In genomic region chr3:51502562-51502910, GRCh38 we compare ENCODE assay signal across 1 cellular context.
TF ChIP-seq lines count a peak whose summit lies in the region.

No MANE protein-coding gene starts in this region.

TF ChIP-seq in HepG2, 621 proteins besides CTCF, POLR2A, EP300 and RAD21:
- TF ChIP-seq ZBTB44 (CRISPR knock-in tag; IDR thresholded peaks at IDR 0.05) (no peak), ZNF205 (CRISPR knock-in tag; IDR thresholded peaks at IDR 0.05) (no peak), ZFP36 (IDR thresholded peaks at IDR 0.05; ENCODE audit: borderline replicate concordance, low read depth, low read length, partially characterized antibody) (no peak), E2F5 (CRISPR knock-in tag; conservative IDR thresholded peaks at IDR 0.05) (no peak), CEBPB (IDR thresholded peaks at IDR 0.05; ENCODE audit: borderline replicate concordance, low read depth, low read length) (no peak), DMAP1 (CRISPR knock-in tag; IDR thresholded peaks at IDR 0.05) (no peak), RFX1 (IDR thresholded peaks at IDR 0.05) (no peak), ZNF383 (CRISPR knock-in tag; IDR thresholded peaks at IDR 0.05; ENCODE audit: borderline replicate concordance) (no peak), GABPA (IDR thresholded peaks at IDR 0.05; ENCODE audit: low read depth, low read length) (no peak), GABPA (CRISPR knock-in tag; IDR thresholded peaks at IDR 0.05; ENCODE audit: low read depth) (no peak), TCF7 (IDR thresholded peaks at IDR 0.05; ENCODE audit: low read depth) (no peak), NR3C1 (CRISPR knock-in tag; IDR thresholded peaks at IDR 0.05) (no peak), ZNF251 (CRISPR knock-in tag; IDR thresholded peaks at IDR 0.05) (no peak), SMARCE1 (IDR thresholded peaks at IDR 0.05; ENCODE audit: borderline replicate concordance) (no peak), POLR2AphosphoS5 (IDR thresholded peaks at IDR 0.05; ENCODE audit: low read depth, low read length) (no peak), ZNF644 (CRISPR knock-in tag; IDR thresholded peaks at IDR 0.05; ENCODE audit: low read depth) (no peak)
- TF ChIP-seq, protein P1, sequence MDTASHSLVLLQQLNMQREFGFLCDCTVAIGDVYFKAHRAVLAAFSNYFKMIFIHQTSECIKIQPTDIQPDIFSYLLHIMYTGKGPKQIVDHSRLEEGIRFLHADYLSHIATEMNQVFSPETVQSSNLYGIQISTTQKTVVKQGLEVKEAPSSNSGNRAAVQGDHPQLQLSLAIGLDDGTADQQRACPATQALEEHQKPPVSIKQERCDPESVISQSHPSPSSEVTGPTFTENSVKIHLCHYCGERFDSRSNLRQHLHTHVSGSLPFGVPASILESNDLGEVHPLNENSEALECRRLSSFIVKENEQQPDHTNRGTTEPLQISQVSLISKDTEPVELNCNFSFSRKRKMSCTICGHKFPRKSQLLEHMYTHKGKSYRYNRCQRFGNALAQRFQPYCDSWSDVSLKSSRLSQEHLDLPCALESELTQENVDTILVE (CRISPR knock-in tag; IDR thresholded peaks at IDR 0.05), result no peak
- TF ChIP-seq, protein P2, sequence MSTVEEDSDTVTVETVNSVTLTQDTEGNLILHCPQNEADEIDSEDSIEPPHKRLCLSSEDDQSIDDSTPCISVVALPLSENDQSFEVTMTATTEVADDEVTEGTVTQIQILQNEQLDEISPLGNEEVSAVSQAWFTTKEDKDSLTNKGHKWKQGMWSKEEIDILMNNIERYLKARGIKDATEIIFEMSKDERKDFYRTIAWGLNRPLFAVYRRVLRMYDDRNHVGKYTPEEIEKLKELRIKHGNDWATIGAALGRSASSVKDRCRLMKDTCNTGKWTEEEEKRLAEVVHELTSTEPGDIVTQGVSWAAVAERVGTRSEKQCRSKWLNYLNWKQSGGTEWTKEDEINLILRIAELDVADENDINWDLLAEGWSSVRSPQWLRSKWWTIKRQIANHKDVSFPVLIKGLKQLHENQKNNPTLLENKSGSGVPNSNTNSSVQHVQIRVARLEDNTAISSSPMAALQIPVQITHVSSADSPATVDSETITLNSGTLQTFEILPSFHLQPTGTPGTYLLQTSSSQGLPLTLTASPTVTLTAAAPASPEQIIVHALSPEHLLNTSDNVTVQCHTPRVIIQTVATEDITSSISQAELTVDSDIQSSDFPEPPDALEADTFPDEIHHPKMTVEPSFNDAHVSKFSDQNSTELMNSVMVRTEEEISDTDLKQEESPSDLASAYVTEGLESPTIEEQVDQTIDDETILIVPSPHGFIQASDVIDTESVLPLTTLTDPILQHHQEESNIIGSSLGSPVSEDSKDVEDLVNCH (CRISPR knock-in tag; IDR thresholded peaks at IDR 0.05), result no peak
- TF ChIP-seq, protein P3, sequence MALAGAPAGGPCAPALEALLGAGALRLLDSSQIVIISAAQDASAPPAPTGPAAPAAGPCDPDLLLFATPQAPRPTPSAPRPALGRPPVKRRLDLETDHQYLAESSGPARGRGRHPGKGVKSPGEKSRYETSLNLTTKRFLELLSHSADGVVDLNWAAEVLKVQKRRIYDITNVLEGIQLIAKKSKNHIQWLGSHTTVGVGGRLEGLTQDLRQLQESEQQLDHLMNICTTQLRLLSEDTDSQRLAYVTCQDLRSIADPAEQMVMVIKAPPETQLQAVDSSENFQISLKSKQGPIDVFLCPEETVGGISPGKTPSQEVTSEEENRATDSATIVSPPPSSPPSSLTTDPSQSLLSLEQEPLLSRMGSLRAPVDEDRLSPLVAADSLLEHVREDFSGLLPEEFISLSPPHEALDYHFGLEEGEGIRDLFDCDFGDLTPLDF (CRISPR knock-in tag; IDR thresholded peaks at IDR 0.05), result no peak
